19 cellular contexts compared by ENCODE assay signal in the genomic region with DNA sequence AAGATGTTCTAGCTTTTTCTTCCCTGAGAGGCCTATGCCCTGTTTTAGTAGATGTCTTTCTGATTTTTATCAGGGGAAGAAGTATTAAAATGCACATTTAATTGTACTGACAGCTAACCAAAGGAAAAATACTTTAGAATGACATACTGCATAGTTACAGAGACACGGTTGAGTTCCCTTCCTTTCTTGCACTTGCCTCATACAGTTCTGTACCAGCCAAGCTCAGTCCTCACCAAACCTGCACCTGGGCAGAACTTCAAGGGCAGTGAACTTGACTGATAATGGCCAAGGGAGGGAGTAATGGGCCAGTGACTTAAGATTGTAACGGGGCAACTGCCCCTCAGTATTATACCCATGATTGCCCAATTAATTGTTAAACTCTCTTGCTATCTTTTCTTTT. TPM values are rescaled to one million over a fixed set of nuclear protein-coding genes. Genes with fewer than 3 reads are reported as not detected.
"Had no signal": no experiment of that assay in that cellular context is flagged by ENCODE, and none has a peak within 500 bp of the region (broad histone marks: within the 10 kb centered on the region; RNA-seq: fewer than 3 reads in every experiment).

No MANE protein-coding gene starts in this region.

- H3K9me3 ChIP-seq: mucosa of descending colon, right lobe of liver, tibial artery had no signal

- H3K4me3 ChIP-seq: mucosa of descending colon, right lobe of liver, skin epidermis, tibial artery had no signal

- H2AFZ ChIP-seq: parathyroid adenoma had no signal

- H3K9ac ChIP-seq: parathyroid adenoma had no signal

- DNase-seq: activated CD4-positive, alpha-beta memory T cell treated with anti-CD3 and anti-CD28 coated beads, Interleukin-2, amount 10 ng/mL, durations not matched to agents 7 days and 5 days; activated CD4-positive, alpha-beta T cell treated with anti-CD3 and anti-CD28 coated beads for 48 hours; activated effector memory CD4-positive, alpha-beta T cell treated with anti-CD3 and anti-CD28 coated beads, Interleukin-2, amount 50 U/mL, for 16 hours; activated naive CD4-positive, alpha-beta T cell treated with anti-CD3 and anti-CD28 coated beads, Interleukin-2, amount 10 ng/mL, durations not matched to agents 7 days and 5 days; activated T-cell treated with anti-CD3 and anti-CD28 coated beads for 4 hours; amygdala; cortex of kidney; foreskin fibroblast; mesenchymal stem cell; mucosa of descending colon; nucleus accumbens; right lobe of liver; stimulated activated CD4-positive, alpha-beta T cell treated with anti-CD3 and anti-CD28 coated beads, Interleukin-1b, Interleukin-23, amount 100 ng/mL, for 48 hours; stimulated activated naive CD8-positive, alpha-beta T cell treated with anti-CD3 and anti-CD28 coated beads, Interleukin-15, amount 100 ng/mL, for 72 hours; T-helper 17 cell; tibial artery had no signal

- ATAC-seq: mucosa of descending colon; right lobe of liver; stimulated activated naive CD8-positive, alpha-beta T cell treated with anti-CD3 and anti-CD28 coated beads, Interleukin-15, amount 100 ng/mL, for 72 hours; T-helper 17 cell had no signal

- H3K27me3 ChIP-seq: right lobe of liver, tibial artery had no signal

- H3K79me2 ChIP-seq: parathyroid adenoma had no signal

- H3K4me1 ChIP-seq: parathyroid adenoma, right lobe of liver, tibial artery had no signal

- H3K36me3 ChIP-seq: right lobe of liver, tibial artery had no signal

RNA-seq across cellular contexts. Expression of gene RASGRP1, which starts 34.1 kb away (rescaled TPM):
- total RNA-seq: fibroblast of lung had no signal
